ENCODE assay signal across 1 cellular context in the genomic region with DNA sequence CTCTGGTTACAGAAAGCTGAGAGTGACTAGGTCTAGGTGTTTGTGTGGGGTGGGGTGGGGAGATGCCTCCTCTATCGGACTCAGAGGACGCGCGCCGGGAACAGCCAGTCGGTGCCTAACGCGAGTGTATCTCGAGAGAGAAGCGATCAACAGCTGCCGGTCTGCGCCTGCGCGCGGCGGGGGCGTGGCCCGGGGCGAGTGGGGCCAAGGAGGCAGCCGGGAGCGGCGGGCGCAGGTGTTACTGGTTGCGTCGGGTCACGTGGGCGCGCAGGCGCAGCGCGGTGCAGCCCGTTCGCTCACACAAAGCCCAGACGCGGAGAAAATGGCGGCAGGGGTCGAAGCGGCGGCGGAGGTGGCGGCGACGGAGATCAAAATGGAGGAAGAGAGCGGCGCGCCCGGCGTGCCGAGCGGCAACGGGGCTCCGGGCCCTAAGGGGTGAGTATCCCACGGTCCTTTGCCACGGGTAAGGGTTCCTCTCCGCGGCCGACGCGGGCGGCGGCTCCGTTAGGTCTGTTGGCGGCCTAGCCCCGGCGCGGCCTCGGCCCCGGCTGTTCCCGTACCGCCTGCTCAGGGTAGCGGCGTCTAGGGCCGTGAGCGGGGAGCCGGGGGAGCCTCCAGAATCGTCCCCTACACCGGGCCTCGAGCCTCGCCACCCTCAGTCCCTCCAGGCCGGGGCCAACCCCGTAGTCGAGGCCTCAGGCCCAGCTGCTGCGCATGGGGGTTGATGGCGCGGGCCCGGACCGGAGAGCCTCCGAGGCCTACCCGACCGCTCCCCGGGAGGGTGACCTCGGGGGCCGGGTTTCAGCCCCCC.
A peak's percentile ranks its signal among the peaks of the same experiment; 100 is the strongest.
TF ChIP-seq lines count a peak whose summit lies in the region.

A gene with protein sequence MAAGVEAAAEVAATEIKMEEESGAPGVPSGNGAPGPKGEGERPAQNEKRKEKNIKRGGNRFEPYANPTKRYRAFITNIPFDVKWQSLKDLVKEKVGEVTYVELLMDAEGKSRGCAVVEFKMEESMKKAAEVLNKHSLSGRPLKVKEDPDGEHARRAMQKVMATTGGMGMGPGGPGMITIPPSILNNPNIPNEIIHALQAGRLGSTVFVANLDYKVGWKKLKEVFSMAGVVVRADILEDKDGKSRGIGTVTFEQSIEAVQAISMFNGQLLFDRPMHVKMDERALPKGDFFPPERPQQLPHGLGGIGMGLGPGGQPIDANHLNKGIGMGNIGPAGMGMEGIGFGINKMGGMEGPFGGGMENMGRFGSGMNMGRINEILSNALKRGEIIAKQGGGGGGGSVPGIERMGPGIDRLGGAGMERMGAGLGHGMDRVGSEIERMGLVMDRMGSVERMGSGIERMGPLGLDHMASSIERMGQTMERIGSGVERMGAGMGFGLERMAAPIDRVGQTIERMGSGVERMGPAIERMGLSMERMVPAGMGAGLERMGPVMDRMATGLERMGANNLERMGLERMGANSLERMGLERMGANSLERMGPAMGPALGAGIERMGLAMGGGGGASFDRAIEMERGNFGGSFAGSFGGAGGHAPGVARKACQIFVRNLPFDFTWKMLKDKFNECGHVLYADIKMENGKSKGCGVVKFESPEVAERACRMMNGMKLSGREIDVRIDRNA (plus strand): TSS at position 299 of the 811 bp plus-strand sequence. CDS start 24 bp downstream, at position 323.

TF ChIP-seq in K562, 482 proteins besides CTCF, POLR2A, EP300 and RAD21 (continued from another document and continues in another):
- TF ChIP-seq, protein P1, sequence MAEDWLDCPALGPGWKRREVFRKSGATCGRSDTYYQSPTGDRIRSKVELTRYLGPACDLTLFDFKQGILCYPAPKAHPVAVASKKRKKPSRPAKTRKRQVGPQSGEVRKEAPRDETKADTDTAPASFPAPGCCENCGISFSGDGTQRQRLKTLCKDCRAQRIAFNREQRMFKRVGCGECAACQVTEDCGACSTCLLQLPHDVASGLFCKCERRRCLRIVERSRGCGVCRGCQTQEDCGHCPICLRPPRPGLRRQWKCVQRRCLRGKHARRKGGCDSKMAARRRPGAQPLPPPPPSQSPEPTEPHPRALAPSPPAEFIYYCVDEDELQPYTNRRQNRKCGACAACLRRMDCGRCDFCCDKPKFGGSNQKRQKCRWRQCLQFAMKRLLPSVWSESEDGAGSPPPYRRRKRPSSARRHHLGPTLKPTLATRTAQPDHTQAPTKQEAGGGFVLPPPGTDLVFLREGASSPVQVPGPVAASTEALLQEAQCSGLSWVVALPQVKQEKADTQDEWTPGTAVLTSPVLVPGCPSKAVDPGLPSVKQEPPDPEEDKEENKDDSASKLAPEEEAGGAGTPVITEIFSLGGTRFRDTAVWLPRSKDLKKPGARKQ (CRISPR knock-in tag; IDR thresholded peaks at IDR 0.05), result no peak
- TF ChIP-seq, protein P2, sequence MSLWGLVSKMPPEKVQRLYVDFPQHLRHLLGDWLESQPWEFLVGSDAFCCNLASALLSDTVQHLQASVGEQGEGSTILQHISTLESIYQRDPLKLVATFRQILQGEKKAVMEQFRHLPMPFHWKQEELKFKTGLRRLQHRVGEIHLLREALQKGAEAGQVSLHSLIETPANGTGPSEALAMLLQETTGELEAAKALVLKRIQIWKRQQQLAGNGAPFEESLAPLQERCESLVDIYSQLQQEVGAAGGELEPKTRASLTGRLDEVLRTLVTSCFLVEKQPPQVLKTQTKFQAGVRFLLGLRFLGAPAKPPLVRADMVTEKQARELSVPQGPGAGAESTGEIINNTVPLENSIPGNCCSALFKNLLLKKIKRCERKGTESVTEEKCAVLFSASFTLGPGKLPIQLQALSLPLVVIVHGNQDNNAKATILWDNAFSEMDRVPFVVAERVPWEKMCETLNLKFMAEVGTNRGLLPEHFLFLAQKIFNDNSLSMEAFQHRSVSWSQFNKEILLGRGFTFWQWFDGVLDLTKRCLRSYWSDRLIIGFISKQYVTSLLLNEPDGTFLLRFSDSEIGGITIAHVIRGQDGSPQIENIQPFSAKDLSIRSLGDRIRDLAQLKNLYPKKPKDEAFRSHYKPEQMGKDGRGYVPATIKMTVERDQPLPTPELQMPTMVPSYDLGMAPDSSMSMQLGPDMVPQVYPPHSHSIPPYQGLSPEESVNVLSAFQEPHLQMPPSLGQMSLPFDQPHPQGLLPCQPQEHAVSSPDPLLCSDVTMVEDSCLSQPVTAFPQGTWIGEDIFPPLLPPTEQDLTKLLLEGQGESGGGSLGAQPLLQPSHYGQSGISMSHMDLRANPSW (CRISPR knock-in tag; IDR thresholded peaks at IDR 0.05), result no peak
- TF ChIP-seq SUPT5H (IDR thresholded peaks at IDR 0.05), result peak; percentile 97
- TF ChIP-seq ZSCAN32 (CRISPR knock-in tag; IDR thresholded peaks at IDR 0.05), result no peak
- no peak for TF ChIP-seq ZNF324 (CRISPR knock-in tag; IDR thresholded peaks at IDR 0.05)
- peak; percentile 98 for TF ChIP-seq KAT7 (CRISPR knock-in tag; IDR thresholded peaks at IDR 0.05; ENCODE audit: borderline replicate concordance)
- TF ChIP-seq, protein P3, sequence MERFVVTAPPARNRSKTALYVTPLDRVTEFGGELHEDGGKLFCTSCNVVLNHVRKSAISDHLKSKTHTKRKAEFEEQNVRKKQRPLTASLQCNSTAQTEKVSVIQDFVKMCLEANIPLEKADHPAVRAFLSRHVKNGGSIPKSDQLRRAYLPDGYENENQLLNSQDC (CRISPR knock-in tag; IDR thresholded peaks at IDR 0.05), result no peak; the same call in 1 of the 2 replicates
- peak; percentile 85 for TF ChIP-seq NFYB (IDR thresholded peaks at IDR 0.05; ENCODE audit: extremely low read depth, insufficient read length)
- no peak for TF ChIP-seq ZNF24 (IDR thresholded peaks at IDR 0.05)
- no peak for TF ChIP-seq ZNF165 (CRISPR knock-in tag; IDR thresholded peaks at IDR 0.05; ENCODE audit: borderline replicate concordance)
- TF ChIP-seq, protein P4, sequence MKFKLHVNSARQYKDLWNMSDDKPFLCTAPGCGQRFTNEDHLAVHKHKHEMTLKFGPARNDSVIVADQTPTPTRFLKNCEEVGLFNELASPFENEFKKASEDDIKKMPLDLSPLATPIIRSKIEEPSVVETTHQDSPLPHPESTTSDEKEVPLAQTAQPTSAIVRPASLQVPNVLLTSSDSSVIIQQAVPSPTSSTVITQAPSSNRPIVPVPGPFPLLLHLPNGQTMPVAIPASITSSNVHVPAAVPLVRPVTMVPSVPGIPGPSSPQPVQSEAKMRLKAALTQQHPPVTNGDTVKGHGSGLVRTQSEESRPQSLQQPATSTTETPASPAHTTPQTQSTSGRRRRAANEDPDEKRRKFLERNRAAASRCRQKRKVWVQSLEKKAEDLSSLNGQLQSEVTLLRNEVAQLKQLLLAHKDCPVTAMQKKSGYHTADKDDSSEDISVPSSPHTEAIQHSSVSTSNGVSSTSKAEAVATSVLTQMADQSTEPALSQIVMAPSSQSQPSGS (CRISPR knock-in tag; IDR thresholded peaks at IDR 0.05), result no peak
- peak; percentile 21; the same call in 1 of the 2 replicates for TF ChIP-seq ZBTB1 (CRISPR knock-in tag; IDR thresholded peaks at IDR 0.05; ENCODE audit: borderline replicate concordance, low read depth)
- TF ChIP-seq, protein P5, sequence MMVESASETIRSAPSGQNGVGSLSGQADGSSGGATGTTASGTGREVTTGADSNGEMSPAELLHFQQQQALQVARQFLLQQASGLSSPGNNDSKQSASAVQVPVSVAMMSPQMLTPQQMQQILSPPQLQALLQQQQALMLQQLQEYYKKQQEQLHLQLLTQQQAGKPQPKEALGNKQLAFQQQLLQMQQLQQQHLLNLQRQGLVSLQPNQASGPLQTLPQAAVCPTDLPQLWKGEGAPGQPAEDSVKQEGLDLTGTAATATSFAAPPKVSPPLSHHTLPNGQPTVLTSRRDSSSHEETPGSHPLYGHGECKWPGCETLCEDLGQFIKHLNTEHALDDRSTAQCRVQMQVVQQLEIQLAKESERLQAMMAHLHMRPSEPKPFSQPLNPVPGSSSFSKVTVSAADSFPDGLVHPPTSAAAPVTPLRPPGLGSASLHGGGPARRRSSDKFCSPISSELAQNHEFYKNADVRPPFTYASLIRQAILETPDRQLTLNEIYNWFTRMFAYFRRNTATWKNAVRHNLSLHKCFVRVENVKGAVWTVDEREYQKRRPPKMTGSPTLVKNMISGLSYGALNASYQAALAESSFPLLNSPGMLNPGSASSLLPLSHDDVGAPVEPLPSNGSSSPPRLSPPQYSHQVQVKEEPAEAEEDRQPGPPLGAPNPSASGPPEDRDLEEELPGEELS (CRISPR knock-in tag; IDR thresholded peaks at IDR 0.05; ENCODE audit: borderline replicate concordance), result peak; percentile 12; the same call in 1 of the 2 replicates
- no peak for TF ChIP-seq BCOR (IDR thresholded peaks at IDR 0.05)
- TF ChIP-seq NFATC3 (IDR thresholded peaks at IDR 0.05), result no peak
- TF ChIP-seq LEF1 (IDR thresholded peaks at IDR 0.05), result no peak
- peak; percentile 43; the same call in 1 of the 2 replicates for TF ChIP-seq KLF13 (tag; IDR thresholded peaks at IDR 0.05; ENCODE audit: borderline replicate concordance, low read depth)
- no peak for TF ChIP-seq ZNF354B (CRISPR knock-in tag; IDR thresholded peaks at IDR 0.05)
- TF ChIP-seq SMARCA4 (IDR thresholded peaks at IDR 0.05), result no peak
- TF ChIP-seq MAFG (tag; conservative IDR thresholded peaks at IDR 0.05), result no peak
- TF ChIP-seq NELFE (IDR thresholded peaks at IDR 0.05; ENCODE audit: insufficient read depth, insufficient read length), result no peak
- TF ChIP-seq PRMT5 (CRISPR knock-in tag; IDR thresholded peaks at IDR 0.05), result 0 out of 2 replicates have a peak, but pooled peaks have one; percentile 9
- TF ChIP-seq CTBP1 (IDR thresholded peaks at IDR 0.05; ENCODE audit: borderline replicate concordance), result peak; percentile 85; the same call in 1 of the 2 replicates
- peak; percentile 29; the same call in 1 of the 2 replicates for TF ChIP-seq HIVEP1 (CRISPR knock-in tag; IDR thresholded peaks at IDR 0.05)
- TF ChIP-seq, protein P6, sequence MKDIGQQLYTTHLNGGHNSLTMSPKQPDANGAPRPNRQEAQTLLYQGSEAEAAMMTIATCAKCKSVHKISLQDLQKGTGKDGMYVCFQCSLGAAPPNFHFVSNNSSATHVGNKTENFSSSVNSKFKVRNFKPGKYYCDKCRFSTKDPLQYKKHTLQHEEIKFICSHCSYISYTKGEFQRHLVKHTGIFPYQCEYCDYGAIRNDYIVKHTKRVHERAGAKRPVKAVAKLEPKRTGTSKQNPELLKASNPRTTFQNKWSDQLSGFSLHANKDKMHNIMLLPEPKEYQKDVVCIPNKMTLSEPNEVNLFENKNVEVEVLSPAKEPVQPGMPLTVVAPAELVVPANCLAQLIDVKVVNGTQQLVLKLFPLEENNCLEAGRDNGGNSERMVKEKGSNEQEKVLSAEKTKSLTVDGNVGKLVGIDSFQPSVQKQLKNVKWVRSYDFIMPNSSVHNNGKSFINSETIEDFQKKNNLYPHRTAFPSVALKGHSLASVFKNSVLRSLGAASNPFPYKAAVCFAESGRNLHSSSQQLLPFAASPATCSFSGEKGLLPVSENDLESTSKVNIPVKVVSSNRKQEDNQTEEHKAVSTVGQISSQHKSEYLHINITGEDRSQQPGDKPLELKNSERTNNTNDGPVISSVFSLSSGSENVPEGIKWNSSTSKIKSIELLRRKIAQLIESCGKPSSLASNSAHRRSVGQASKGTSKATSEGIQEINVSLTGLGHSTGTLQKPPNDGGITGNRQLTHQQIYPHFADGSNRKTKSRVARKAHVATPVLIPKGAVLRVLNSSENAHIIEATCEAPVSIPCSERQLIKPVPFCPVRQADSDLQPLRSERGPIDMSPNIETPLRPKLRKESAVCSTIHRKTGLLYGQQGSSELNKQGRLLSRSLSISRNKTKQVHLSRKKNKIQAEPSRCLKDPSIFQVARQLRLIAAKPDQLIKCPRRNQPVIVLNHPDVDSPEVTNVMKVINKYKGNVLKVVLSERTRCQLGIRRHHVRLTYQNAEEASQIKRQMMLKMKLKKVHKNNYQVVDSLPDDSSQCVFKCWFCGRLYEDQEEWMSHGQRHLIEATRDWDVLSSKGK (CRISPR knock-in tag; IDR thresholded peaks at IDR 0.05), result no peak
- no peak for TF ChIP-seq POLR2AphosphoS2 (IDR thresholded peaks at IDR 0.05; ENCODE audit: low read length)
- TF ChIP-seq MTA1 (IDR thresholded peaks at IDR 0.05; ENCODE audit: borderline replicate concordance), result 0 out of 2 replicates have a peak, but pooled peaks have one; percentile 2
- TF ChIP-seq, protein P7, sequence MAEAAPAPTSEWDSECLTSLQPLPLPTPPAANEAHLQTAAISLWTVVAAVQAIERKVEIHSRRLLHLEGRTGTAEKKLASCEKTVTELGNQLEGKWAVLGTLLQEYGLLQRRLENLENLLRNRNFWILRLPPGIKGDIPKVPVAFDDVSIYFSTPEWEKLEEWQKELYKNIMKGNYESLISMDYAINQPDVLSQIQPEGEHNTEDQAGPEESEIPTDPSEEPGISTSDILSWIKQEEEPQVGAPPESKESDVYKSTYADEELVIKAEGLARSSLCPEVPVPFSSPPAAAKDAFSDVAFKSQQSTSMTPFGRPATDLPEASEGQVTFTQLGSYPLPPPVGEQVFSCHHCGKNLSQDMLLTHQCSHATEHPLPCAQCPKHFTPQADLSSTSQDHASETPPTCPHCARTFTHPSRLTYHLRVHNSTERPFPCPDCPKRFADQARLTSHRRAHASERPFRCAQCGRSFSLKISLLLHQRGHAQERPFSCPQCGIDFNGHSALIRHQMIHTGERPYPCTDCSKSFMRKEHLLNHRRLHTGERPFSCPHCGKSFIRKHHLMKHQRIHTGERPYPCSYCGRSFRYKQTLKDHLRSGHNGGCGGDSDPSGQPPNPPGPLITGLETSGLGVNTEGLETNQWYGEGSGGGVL (CRISPR knock-in tag; IDR thresholded peaks at IDR 0.05), result no peak
